ENCODE assay signal across 5 cellular contexts in genomic region chr1:144067042-144067441, GRCh38.
A peak's percentile ranks its signal among the peaks of the same experiment; 100 is the strongest.
DNase-seq lines count a peak whose midpoint lies in the region; ATAC-seq and TF ChIP-seq lines count a peak whose summit lies in the region.
"Not testable (repeated sequence)": the region's sequence is repeated elsewhere in the genome, so short reads cannot be mapped to it uniquely, and the experiment has no call there.

No MANE protein-coding gene starts in this region.

- not testable (repeated sequence) for TF ChIP-seq CTCF in heart left ventricle (IDR thresholded peaks at IDR 0.05); left lung (IDR thresholded peaks at IDR 0.05); lower lobe of right lung (IDR thresholded peaks at IDR 0.05); gastrocnemius medialis (IDR thresholded peaks at IDR 0.05 in 4 of 5, conservative IDR thresholded peaks at IDR 0.05 in 1 of 5)

- not testable (repeated sequence) for H3K27me3 ChIP-seq in heart left ventricle; left lung; lower lobe of right lung (ENCODE audit: low read depth); gastrocnemius medialis

- intact Hi-C loops in heart left ventricle (cut with DNase I); left ventricle myocardium superior (cut with micrococcal nuclease); left lung (cut with DNase I); lower lobe of right lung (cut with DNase I); gastrocnemius medialis (cut with DNase I; ENCODE audit: low total_unique reads): not testable (repeated sequence)

- WGBS in heart left ventricle, 4 donors = no CpG with 5 or more reads among the region's 7 CpGs

- DNase-seq in heart left ventricle, left ventricle myocardium superior, left lung, lower lobe of right lung, gastrocnemius medialis: not testable (repeated sequence)

- not testable (repeated sequence) for H3K36me3 ChIP-seq in heart left ventricle, left lung, lower lobe of right lung, gastrocnemius medialis

- H3K9me3 ChIP-seq in heart left ventricle, left lung, lower lobe of right lung, gastrocnemius medialis: not testable (repeated sequence)

- not testable (repeated sequence) for H3K4me1 ChIP-seq in heart left ventricle, left lung, lower lobe of right lung, gastrocnemius medialis

- TF ChIP-seq POLR2A in heart left ventricle (IDR thresholded peaks at IDR 0.05); gastrocnemius medialis (IDR thresholded peaks at IDR 0.05): not testable (repeated sequence)

- ATAC-seq in heart left ventricle = peak in 3 of 4 donors; percentile 16 to 58 (median 21)
- ATAC-seq in left ventricle myocardium superior = peak; percentile 11
- peak; percentile 63 for ATAC-seq in left lung
- peak; percentile 65 to 69 for ATAC-seq in lower lobe of right lung
- ATAC-seq in gastrocnemius medialis = peak; percentile 36 to 45

- H3K4me3 ChIP-seq in heart left ventricle, left lung, lower lobe of right lung, gastrocnemius medialis: not testable (repeated sequence)

- H3K27ac ChIP-seq in heart left ventricle, left lung, lower lobe of right lung, gastrocnemius medialis: not testable (repeated sequence)

- in situ Hi-C loops in gastrocnemius medialis (cut with MboI; ENCODE audit: low sequenced_read_pairs in 4 of 4) = not testable (repeated sequence)

Comparison
In these comparisons a context has a peak if more than half of its experiments do, and no peak if none do; other contexts are left out.
1. ATAC-seq: peak in every context shown above with its lines; median percentile 67 in lower lobe of right lung; 63 in left lung; 40 in gastrocnemius medialis; 21 in heart left ventricle; 11 in left ventricle myocardium superior.